1 cellular context compared by ENCODE assay signal in the genomic region with DNA sequence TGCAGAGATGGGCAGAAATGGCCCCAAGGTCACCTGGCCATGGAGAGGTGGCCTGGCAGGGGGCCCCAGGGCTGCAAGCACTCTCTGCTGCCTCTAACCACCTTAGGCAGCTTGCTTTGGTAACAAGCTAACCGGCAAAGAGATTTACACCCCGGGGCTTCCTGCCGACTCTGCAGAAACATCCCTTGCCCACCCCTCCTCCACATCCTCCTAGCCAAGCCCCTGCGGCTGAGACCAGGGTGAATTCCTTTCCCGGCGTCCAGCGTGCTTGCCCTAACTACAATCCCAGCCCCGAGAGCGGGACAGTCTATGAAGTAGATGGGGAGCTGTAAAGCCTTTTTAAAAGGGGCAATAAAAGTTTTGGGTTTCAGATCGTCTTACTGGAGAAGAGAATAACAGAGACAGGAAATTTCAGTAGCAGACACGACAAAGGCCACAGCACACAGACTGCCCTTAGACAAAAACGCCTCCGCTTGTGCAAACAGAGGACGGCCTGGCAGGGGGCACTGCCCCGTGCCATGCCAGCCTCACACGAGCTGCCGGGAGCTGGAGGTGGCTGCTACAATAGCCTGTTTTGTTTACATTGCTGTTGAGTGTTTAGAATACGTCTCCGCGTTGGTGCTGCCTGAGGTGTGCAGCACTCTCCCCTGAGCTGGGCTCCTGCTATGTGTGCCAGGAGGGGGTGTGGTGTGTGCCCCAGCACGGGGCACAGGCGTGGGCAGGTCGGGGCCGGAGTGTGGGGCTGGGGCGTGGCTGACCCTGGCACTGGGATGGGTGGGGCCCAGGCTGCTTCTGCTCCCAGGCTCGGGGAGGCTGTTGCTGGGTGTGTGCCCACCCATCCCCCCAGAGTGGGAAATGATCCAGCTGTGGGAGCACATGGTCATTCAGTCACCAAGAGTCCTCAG.
TF ChIP-seq lines count a peak whose summit lies in the region.

No MANE protein-coding gene starts in this region.

TF ChIP-seq in HEK293, 187 proteins besides CTCF, POLR2A, EP300 and RAD21 (continued from another document):
- TF ChIP-seq ZNF621 (tag by site-specific recombination; IDR thresholded peaks at IDR 0.05): no peak
- no peak for TF ChIP-seq ZNF302 (tag by site-specific recombination; IDR thresholded peaks at IDR 0.05; ENCODE audit: low read depth)
